ENCODE assay signal across 9 cellular contexts in genomic region chr4:3074078-3074845, GRCh38. TPM values are rescaled to one million over a fixed set of nuclear protein-coding genes. Genes with fewer than 3 reads are reported as not detected.
DNase-seq lines count a peak whose midpoint lies in the region; ATAC-seq and TF ChIP-seq lines count a peak whose summit lies in the region.
"Had no signal": no experiment of that assay in that cellular context is flagged by ENCODE, and none has a peak within 500 bp of the region (broad histone marks: within the 10 kb centered on the region; RNA-seq: fewer than 3 reads in every experiment).

Gene HTT (plus strand): TSS chr4:3074681. CDS start chr4:3074826, 145 bp downstream.
Gene HTT-AS (minus strand): TSS chr4:3074538.

- DNase-seq in AML-193 (lab: John Stamatoyannopoulos, UW) (peak; percentile 80 to 85), NCI-H446 treated with DMSO at 0.1 percent for 48 hours (lab: John Stamatoyannopoulos, UW) (peak; percentile 79), cerebellar nuclear complex (lab: John Stamatoyannopoulos, UW) (peak; percentile 84 to 89), kidney epithelial cell (ENCODE audit: low read depth) (peak; percentile 69)
- DNase-seq in activated CD4-positive, CD25-positive, alpha-beta regulatory T cell treated with anti-CD3 and anti-CD28 coated beads, Interleukin-2, amount 50 U/mL, for 72 hours, result peak; percentile 94
- peak; percentile 96 for DNase-seq in stimulated activated CD4-positive, alpha-beta T cell treated with anti-CD3 and anti-CD28 coated beads, Interleukin-15, amount 100 ng/mL, for 1 hour (ENCODE audit: low read depth in 1 of 2, low spot score in 1 of 2)

- peak within 1 kb of the TSS; percentile 70 for H3K4me3 ChIP-seq in kidney epithelial cell (ENCODE audit: low read depth, low read length)

- no peaks in the 10 kb centered on the region for H3K27me3 ChIP-seq in kidney epithelial cell (ENCODE audit: control insufficient read depth, insufficient read depth, low read length)

- peak; percentile 71 for ATAC-seq in GM19043 (IDR thresholded peaks at IDR 0.05; ENCODE audit: low read depth, unreplicated experiment)
- ATAC-seq in HG03354 (IDR thresholded peaks at IDR 0.05; ENCODE audit: poor library complexity, severe bottlenecking, unreplicated experiment), result peak; percentile 76

- H3K36me3 ChIP-seq in kidney epithelial cell (ENCODE audit: control insufficient read depth, insufficient read depth, low read length), result no peaks in the 10 kb centered on the region

- TF ChIP-seq CTCF in kidney epithelial cell (IDR thresholded peaks at IDR 0.05; ENCODE audit: insufficient read depth, low read length, poor library complexity, severe bottlenecking), result no peak

RNA-seq across cellular contexts. Expression of gene HTT, which starts in this region (rescaled TPM):
- total RNA-seq in kidney epithelial cell, result 43.8 and 72.6 TPM in 2 replicates

RNA-seq across cellular contexts. Expression of gene HTT-AS, which starts in this region (rescaled TPM):
- not detected in 2 replicates for total RNA-seq in kidney epithelial cell
- total RNA-seq: T-helper 2 cell treated with Interferon-gamma antibody and Interleukin-4, amounts not matched to agents 100 ng/mL and 5 ng/mL, for 36 hours had no signal

Comparison
In these comparisons a context has a peak if more than half of its experiments do, and no peak if none do; other contexts are left out.
1. Peak in every context shown above with its lines: DNase-seq, ATAC-seq and H3K4me3 ChIP-seq.